In the genomic region with DNA sequence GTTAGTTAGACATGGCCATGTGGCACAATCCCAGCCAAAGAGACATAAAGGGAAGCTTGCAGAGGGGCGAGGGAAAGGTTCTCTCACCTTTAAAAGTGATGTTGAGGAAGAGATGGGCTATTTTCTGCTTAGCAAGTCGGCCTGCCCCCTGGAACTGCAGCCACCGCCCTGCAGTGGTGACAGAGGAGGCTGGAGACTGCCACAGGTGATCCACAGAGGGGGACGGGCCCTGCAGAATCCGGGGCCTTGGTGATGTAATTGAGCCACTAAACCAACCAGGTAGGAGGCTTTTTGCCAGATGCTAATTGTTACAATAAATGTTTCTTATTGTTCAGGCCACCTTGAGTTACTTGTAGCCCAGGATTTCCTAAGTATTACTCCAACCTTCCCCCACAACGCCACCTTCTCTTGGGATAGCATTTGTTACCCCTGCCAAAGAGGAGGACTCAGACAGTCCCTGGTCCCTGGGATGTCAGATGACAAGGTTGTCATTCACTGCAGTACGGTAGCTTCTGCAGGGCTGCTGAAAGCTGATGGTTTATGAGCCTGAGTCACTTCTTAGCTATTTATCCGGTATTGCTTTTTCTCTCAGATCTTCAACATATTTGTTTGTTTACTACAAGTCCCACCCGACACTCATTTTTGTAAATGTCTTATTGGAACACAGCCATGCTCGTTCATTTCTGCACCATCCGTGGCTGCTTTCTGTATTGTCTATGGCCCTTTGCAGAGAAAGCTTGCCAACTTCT, we compare ENCODE assay signal across 32 cellular contexts.
A peak's percentile ranks its signal among the peaks of the same experiment; 100 is the strongest.
DNase-seq lines count a peak whose midpoint lies in the region; ATAC-seq and TF ChIP-seq lines count a peak whose summit lies in the region.
"Had no signal": no experiment of that assay in that cellular context is flagged by ENCODE, and none has a peak within 500 bp of the region (broad histone marks: within the 10 kb centered on the region; RNA-seq: fewer than 3 reads in every experiment).

No MANE protein-coding gene starts in this region.

- H3K27ac Mint-ChIP-seq in naive thymus-derived CD4-positive, alpha-beta T cell, result no peak overlapping the region
- H3K27ac Mint-ChIP-seq: activated naive CD8-positive, alpha-beta T cell treated with anti-CD3 and anti-CD28 coated beads, Interleukin-2, amount 50 U/mL, for 24 hours; activated T-cell treated with anti-CD3 and anti-CD28 coated beads, Interleukin-2, amount 50 U/mL, for 72 hours; neural progenitor cell; T-helper 17 cell had no signal

- no peak overlapping the region for H3K4me3 Mint-ChIP-seq in naive thymus-derived CD4-positive, alpha-beta T cell
- H3K4me3 Mint-ChIP-seq: activated naive CD8-positive, alpha-beta T cell treated with anti-CD3 and anti-CD28 coated beads, Interleukin-2, amount 50 U/mL, for 24 hours; activated T-cell treated with anti-CD3 and anti-CD28 coated beads, Interleukin-2, amount 50 U/mL, for 72 hours; neural progenitor cell; T-helper 17 cell had no signal

- H3K36me3 Mint-ChIP-seq in naive thymus-derived CD4-positive, alpha-beta T cell, result no peaks in the 10 kb centered on the region
- H3K36me3 Mint-ChIP-seq: neural progenitor cell had no signal

- no peaks in the 10 kb centered on the region for H3K9me3 ChIP-seq in HEK293 (ENCODE audit: control insufficient read depth, insufficient read depth, low read depth, low read length)
- H3K9me3 ChIP-seq in mucosa of descending colon, result no peaks in the 10 kb centered on the region
- no peaks in the 10 kb centered on the region for H3K9me3 ChIP-seq in naive thymus-derived CD4-positive, alpha-beta T cell (ENCODE audit: control insufficient read depth in 2 of 3, low read length in 3 of 3)
- H3K9me3 ChIP-seq: BLaER1, colonic mucosa, left lung, pancreas, SK-N-SH, suprapubic skin had no signal

- no peak for TF ChIP-seq CTCF in BJ (IDR thresholded peaks at IDR 0.05; ENCODE audit: insufficient read depth, low read depth, low read length)
- no peak for TF ChIP-seq CTCF in HEK293 (tag by site-specific recombination; IDR thresholded peaks at IDR 0.05)
- no peak for TF ChIP-seq CTCF in mucosa of descending colon (IDR thresholded peaks at IDR 0.05)

- H3K4me1 ChIP-seq in HEK293 (ENCODE audit: control insufficient read depth, insufficient read depth, low read length) (no peaks in the 10 kb centered on the region), mucosa of descending colon (ENCODE audit: low read depth) (peaks cover 4% of the 10 kb centered on the region)
- no peaks in the 10 kb centered on the region for H3K4me1 ChIP-seq in naive thymus-derived CD4-positive, alpha-beta T cell (ENCODE audit: control insufficient read depth in 2 of 2, insufficient read depth in 2 of 2, low read length in 2 of 2)
- H3K4me1 ChIP-seq: BLaER1, colonic mucosa, left lung, neural progenitor cell, pancreas, suprapubic skin had no signal

- DNase-seq in BJ (ENCODE audit: low read depth), result peak; percentile 16
- DNase-seq in RKO (ENCODE audit: low spot score), result peak; percentile 12
- DNase-seq in mucosa of descending colon, result no peak
- no peak for DNase-seq in NCI-H82 (lab: John Stamatoyannopoulos, UW)
- no peak for DNase-seq in naive thymus-derived CD4-positive, alpha-beta T cell
- DNase-seq: ACHN; activated CD4-positive, alpha-beta T cell treated with anti-CD3 and anti-CD28 coated beads, Interleukin-2, amount 50 U/mL, for 4 hours; activated naive CD4-positive, alpha-beta T cell; activated naive CD8-positive, alpha-beta T cell treated with anti-CD3 and anti-CD28 coated beads, Interleukin-2, amount 50 U/mL, for 24 hours; activated T-cell treated with anti-CD3 and anti-CD28 coated beads, Interleukin-2, amount 50 U/mL, for 72 hours; colonic mucosa; COR-L47; DMS53; effector CD4-positive, alpha-beta T cell; glutamatergic neuron; left lung; mesenchymal stem cell; NCI-H1092 treated with DMSO at 0.1 percent for 48 hours; NCI-H1694 treated with DMSO at 0.1 percent for 48 hours; NCI-H446; NCI-H774; pancreas; SK-N-SH; small intestine; stimulated activated naive CD4-positive, alpha-beta T cell treated with Interleukin-2 at 50 U/mL for 16 hours; T-helper 17 cell had no signal

- CTCF ChIA-PET in BJ (lab: Yijun Ruan, JAX), result no interaction called here
- CTCF ChIA-PET in HEK293 (lab: Yijun Ruan, JAX), result interaction anchor here (0.6 kb wide), 2 partner anchors 20 to 22 kb away, joined by 3 read pairs; no protein-coding TSS in a partner anchor
- CTCF ChIA-PET in naive thymus-derived CD4-positive, alpha-beta T cell (lab: Charles Lee), result no interaction called here

- no peak overlapping the region for H3K27ac ChIP-seq in HEK293 (ENCODE audit: extremely low read depth, low read depth, low read length)
- H3K27ac ChIP-seq in naive thymus-derived CD4-positive, alpha-beta T cell (ENCODE audit: low read depth, low read length), result no peak overlapping the region
- H3K27ac ChIP-seq: BLaER1, colonic mucosa, left lung, neural progenitor cell, pancreas, suprapubic skin had no signal

- H3K27me3 ChIP-seq in BJ (ENCODE audit: control insufficient read depth, insufficient read depth, low read length), result peaks cover 2% of the 10 kb centered on the region; the same call in 1 of the 2 replicates
- H3K27me3 ChIP-seq in naive thymus-derived CD4-positive, alpha-beta T cell (ENCODE audit: control insufficient read depth in 2 of 2, insufficient read depth in 2 of 2, low read length in 2 of 2), result no peaks in the 10 kb centered on the region
- H3K27me3 ChIP-seq: BLaER1, colonic mucosa, left lung, neural progenitor cell, pancreas, suprapubic skin had no signal

- no peaks in the 10 kb centered on the region for H3K9me3 Mint-ChIP-seq in naive thymus-derived CD4-positive, alpha-beta T cell
- H3K9me3 Mint-ChIP-seq: activated naive CD8-positive, alpha-beta T cell treated with anti-CD3 and anti-CD28 coated beads, Interleukin-2, amount 50 U/mL, for 24 hours; activated T-cell treated with anti-CD3 and anti-CD28 coated beads, Interleukin-2, amount 50 U/mL, for 72 hours; neural progenitor cell had no signal

- intact Hi-C loops in mucosa of descending colon (cut with DNase I, micrococcal nuclease), result no loop called here
- intact Hi-C loops in naive thymus-derived CD4-positive, alpha-beta T cell (cut with micrococcal nuclease), result no loop called here

- no peaks in the 10 kb centered on the region for H3K4me1 Mint-ChIP-seq in naive thymus-derived CD4-positive, alpha-beta T cell
- H3K4me1 Mint-ChIP-seq: activated naive CD8-positive, alpha-beta T cell treated with anti-CD3 and anti-CD28 coated beads, Interleukin-2, amount 50 U/mL, for 24 hours; T-helper 17 cell had no signal

- ATAC-seq in mucosa of descending colon (peak; percentile 45), HG03159 (IDR thresholded peaks at IDR 0.05; ENCODE audit: unreplicated experiment) (no peak)
- ATAC-seq in naive thymus-derived CD4-positive, alpha-beta T cell, result no peak
- ATAC-seq: activated naive CD8-positive, alpha-beta T cell treated with anti-CD3 and anti-CD28 coated beads, Interleukin-2, amount 50 U/mL, for 24 hours; activated T-cell treated with anti-CD3 and anti-CD28 coated beads, Interleukin-2, amount 50 U/mL, for 72 hours; left lung; pancreas; Right ventricle myocardium inferior; T-helper 17 cell had no signal

- H3K36me3 ChIP-seq in BJ (ENCODE audit: control insufficient read depth, insufficient read depth, low read length), result no peaks in the 10 kb centered on the region
- no peaks in the 10 kb centered on the region for H3K36me3 ChIP-seq in HEK293 (ENCODE audit: control insufficient read depth in 2 of 2, insufficient read depth in 1 of 2, low read length in 2 of 2)
- H3K36me3 ChIP-seq in mucosa of descending colon (ENCODE audit: low read depth), result no peaks in the 10 kb centered on the region
- no peaks in the 10 kb centered on the region for H3K36me3 ChIP-seq in naive thymus-derived CD4-positive, alpha-beta T cell (ENCODE audit: control insufficient read depth in 2 of 3, insufficient read depth in 3 of 3, low read length in 3 of 3)
- H3K36me3 ChIP-seq: BLaER1, colonic mucosa, left lung, neural progenitor cell, pancreas, suprapubic skin had no signal

- POLR2A ChIA-PET in BJ (lab: Charles Lee), result no interaction called here
- POLR2A ChIA-PET in HEK293 (lab: Yijun Ruan, JAX), result no interaction called here
- POLR2A ChIA-PET in naive thymus-derived CD4-positive, alpha-beta T cell (lab: Charles Lee), result no interaction called here

- peaks cover 0 to 3% (median 0%) of the 10 kb centered on the region in 5 donors for H3K27me3 Mint-ChIP-seq in naive thymus-derived CD4-positive, alpha-beta T cell
- H3K27me3 Mint-ChIP-seq: activated naive CD8-positive, alpha-beta T cell treated with anti-CD3 and anti-CD28 coated beads, Interleukin-2, amount 50 U/mL, for 24 hours had no signal

- H3K4me3 ChIP-seq in BJ (ENCODE audit: low read depth, low read length), result no peak overlapping the region
- H3K4me3 ChIP-seq in HEK293 (ENCODE audit: low read depth, low read length), result no peak overlapping the region
- H3K4me3 ChIP-seq in mucosa of descending colon, result no peak overlapping the region
- H3K4me3 ChIP-seq in naive thymus-derived CD4-positive, alpha-beta T cell (ENCODE audit: low read length), result no peak overlapping the region
- H3K4me3 ChIP-seq: BLaER1, colonic mucosa, left lung, neural progenitor cell, pancreas, suprapubic skin had no signal

TF ChIP-seq in HEK293, 187 proteins besides CTCF, POLR2A, EP300 and RAD21 (continues in another document):
- TF ChIP-seq ZNF664 (tag by site-specific recombination; IDR thresholded peaks at IDR 0.05) (no peak), SP2 (tag by site-specific recombination; IDR thresholded peaks at IDR 0.05) (no peak), SCRT2 (tag by site-specific recombination; IDR thresholded peaks at IDR 0.05) (peak; percentile 37; the same call in 1 of the 2 replicates)

Comparison
In these comparisons a context has a peak if more than half of its experiments do, and no peak if none do; other contexts are left out.
1. DNase-seq: peak in BJ (single experiment) and RKO (single experiment); none in mucosa of descending colon (0 of 3), NCI-H82 (single experiment) and naive thymus-derived CD4-positive, alpha-beta T cell (0 of 9).